In the genomic region with DNA sequence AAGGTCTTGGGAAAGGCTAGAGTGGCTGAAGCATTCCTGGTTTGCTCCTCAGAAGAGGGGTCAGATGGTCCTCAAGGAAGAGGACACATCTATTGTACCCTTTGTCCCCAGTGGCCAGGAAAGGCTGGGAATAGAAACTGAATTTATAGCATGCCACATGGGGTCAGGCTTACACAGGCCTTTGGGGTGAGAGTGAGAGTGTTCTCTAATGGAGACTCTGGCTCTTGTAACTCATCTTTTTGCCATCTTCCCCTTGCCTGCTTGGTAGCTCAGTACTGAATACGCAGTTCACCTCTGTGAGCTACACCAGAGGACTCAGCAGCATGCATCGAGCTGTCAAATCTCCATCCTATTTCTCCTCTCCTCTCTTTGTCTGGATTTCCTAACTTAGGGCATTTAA, we compare ENCODE assay signal across 10 cellular contexts.
DNase-seq lines count a peak whose midpoint lies in the region; ATAC-seq and TF ChIP-seq lines count a peak whose summit lies in the region.
"Had no signal": no experiment of that assay in that cellular context is flagged by ENCODE, and none has a peak within 500 bp of the region (broad histone marks: within the 10 kb centered on the region; RNA-seq: fewer than 3 reads in every experiment).

No MANE protein-coding gene starts in this region.

- H4K20me1 ChIP-seq in BLaER1 (no peaks in the 10 kb centered on the region), SK-N-SH (ENCODE audit: insufficient read depth) (no peaks in the 10 kb centered on the region)

- no peaks in the 10 kb centered on the region for H3K9me2 ChIP-seq in SK-N-SH

- no peak overlapping the region for H3K9ac ChIP-seq in BLaER1
- no peak overlapping the region for H3K9ac ChIP-seq in SK-N-SH

- H3K4me2 ChIP-seq in BLaER1 (peak overlapping the region; percentile 84; the same call in 1 of the 2 replicates), SK-N-SH (no peak overlapping the region)

- no peak for TF ChIP-seq EP300 in SK-N-SH (IDR thresholded peaks at IDR 0.05; ENCODE audit: borderline replicate concordance in 1 of 2, low read depth in 1 of 2, low read length in 1 of 2)

- H3F3A ChIP-seq in SK-N-SH (replicated peaks; ENCODE audit: insufficient read depth): no peaks in the 10 kb centered on the region

- H3K27ac ChIP-seq in BLaER1 (peak overlapping the region; percentile 86; the same call in 1 of the 2 replicates), SK-N-SH (ENCODE audit: low read depth in 2 of 2, low read length in 1 of 2) (no peak overlapping the region)
- H3K27ac ChIP-seq: Peyer's patch had no signal

- H3K9me3 ChIP-seq in BLaER1 (no peaks in the 10 kb centered on the region), SK-N-SH (no peaks in the 10 kb centered on the region)
- H3K9me3 ChIP-seq: Peyer's patch had no signal

- H2AFZ ChIP-seq in SK-N-SH (ENCODE audit: low read depth): no peak overlapping the region

- 40% methylated on average over 2 of the region's 2 CpGs for WGBS in SK-N-SH (ENCODE audit: low lambda C conversion rate)

- POLR2A ChIA-PET in SK-N-SH (lab: Yijun Ruan, JAX): no interaction called here

- H3K4me1 ChIP-seq in BLaER1 (peaks cover 91% of the 10 kb centered on the region), SK-N-SH (ENCODE audit: control insufficient read depth in 1 of 2, insufficient read depth in 2 of 2, low read depth in 1 of 2, low read length in 1 of 2) (no peaks in the 10 kb centered on the region)
- H3K4me1 ChIP-seq: Peyer's patch had no signal

- DNase-seq in HFF-Myc (ENCODE audit: extremely low read depth, low read depth) (no peak), SK-N-SH (peak; percentile 78), iris pigment epithelial cell (ENCODE audit: low read depth) (peak; percentile 28), NCI-H1105 treated with DMSO at 0.1 percent for 48 hours (lab: John Stamatoyannopoulos, UW) (no peak), H7 (no peak)
- DNase-seq in activated CD8-positive, alpha-beta memory T cell treated with anti-CD3 and anti-CD28 coated beads, Interleukin-2, amount 50 U/mL, for 48 hours: no peak
- DNase-seq: activated naive CD4-positive, alpha-beta T cell treated with anti-CD3 and anti-CD28 coated beads, Interleukin-2, amount 10 ng/mL, durations not matched to agents 7 days and 5 days; Peyer's patch had no signal

- TF ChIP-seq RAD21 in SK-N-SH (IDR thresholded peaks at IDR 0.05; ENCODE audit: low read length): peak; percentile 91

- no peaks in the 10 kb centered on the region for H3K79me2 ChIP-seq in SK-N-SH (ENCODE audit: insufficient read depth)

- CTCF ChIA-PET in SK-N-SH (lab: Yijun Ruan, JAX): interaction anchor here (0.5 to 9.7 kb wide), 37 partner anchors 8 to 343 kb away, joined by 3 to 133 read pairs (median 4); no protein-coding TSS in a partner anchor

- H3K27me3 ChIP-seq in BLaER1 (no peaks in the 10 kb centered on the region), SK-N-SH (ENCODE audit: insufficient read depth) (no peaks in the 10 kb centered on the region; the same call in 1 of the 2 replicates), H7 (ENCODE audit: control insufficient read depth, insufficient read depth, low read length) (no peaks in the 10 kb centered on the region)
- H3K27me3 ChIP-seq: Peyer's patch had no signal

- H3K4me3 ChIP-seq in BLaER1 (no peak overlapping the region), HFF-Myc (replicated peaks; ENCODE audit: low read depth, low read length) (no peak overlapping the region), SK-N-SH (ENCODE audit: low read depth in 2 of 2, low read length in 1 of 2) (no peak overlapping the region), H7 (ENCODE audit: insufficient read depth, low read depth, low read length) (no peak overlapping the region)
- H3K4me3 ChIP-seq: Peyer's patch had no signal

- peaks cover 12% of the 10 kb centered on the region; the same call in 1 of the 2 replicates for H3K36me3 ChIP-seq in BLaER1
- no peaks in the 10 kb centered on the region for H3K36me3 ChIP-seq in SK-N-SH (replicated peaks in 1 of 2; ENCODE audit: control insufficient read depth in 1 of 2, insufficient read depth in 2 of 2, low read length in 1 of 2)
- H3K36me3 ChIP-seq in H7 (replicated peaks; ENCODE audit: control insufficient read depth, insufficient read depth, low read length): no peaks in the 10 kb centered on the region
- H3K36me3 ChIP-seq: Peyer's patch had no signal

- no peak for ATAC-seq in HG02623 (IDR thresholded peaks at IDR 0.05; ENCODE audit: unreplicated experiment)

- TF ChIP-seq CTCF in HFF-Myc (IDR thresholded peaks at IDR 0.05; ENCODE audit: low read depth, low read length, missing control alignments) (peak; percentile 16), SK-N-SH (IDR thresholded peaks at IDR 0.05) (peak; percentile 32)

TF ChIP-seq in SK-N-SH, 30 proteins besides CTCF, POLR2A, EP300 and RAD21:
- no peak for TF ChIP-seq TCF12 (IDR thresholded peaks at IDR 0.05)
- TF ChIP-seq FOSL2 (IDR thresholded peaks at IDR 0.05; ENCODE audit: borderline replicate concordance, low read depth): no peak
- no peak for TF ChIP-seq MEF2A (IDR thresholded peaks at IDR 0.05; ENCODE audit: borderline replicate concordance, low read depth)
- peak; percentile 73; the same call in 1 of the 2 replicates for TF ChIP-seq SMC3 (IDR thresholded peaks at IDR 0.05; ENCODE audit: low read depth, low read length)
- TF ChIP-seq JUND (IDR thresholded peaks at IDR 0.05): no peak
- TF ChIP-seq, protein P1, sequence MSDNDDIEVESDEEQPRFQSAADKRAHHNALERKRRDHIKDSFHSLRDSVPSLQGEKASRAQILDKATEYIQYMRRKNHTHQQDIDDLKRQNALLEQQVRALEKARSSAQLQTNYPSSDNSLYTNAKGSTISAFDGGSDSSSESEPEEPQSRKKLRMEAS (IDR thresholded peaks at IDR 0.05; ENCODE audit: low read depth): no peak
- TF ChIP-seq TAF1 (IDR thresholded peaks at IDR 0.05; ENCODE audit: borderline replicate concordance, low read depth, low read length): no peak

Comparison
In these comparisons a context has a peak if more than half of its experiments do, and no peak if none do; other contexts are left out.
1. DNase-seq: peak in SK-N-SH (single experiment) and iris pigment epithelial cell (single experiment); none in HFF-Myc (single experiment), NCI-H1105 treated with DMSO at 0.1 percent for 48 hours (single experiment), activated CD8-positive, alpha-beta memory T cell treated with anti-CD3 and anti-CD28 coated beads, Interleukin-2, amount 50 U/mL, for 48 hours (single experiment) and H7 (single experiment).